Comparison of ENCODE assay signal across 8 cellular contexts in genomic region chr10:30705086-30705624, GRCh38.
DNase-seq lines count a peak whose midpoint lies in the region; ATAC-seq and TF ChIP-seq lines count a peak whose summit lies in the region.

No MANE protein-coding gene starts in this region.

- DNase-seq in NCI-H1417 (lab: John Stamatoyannopoulos, UW) = peak in 2 of 3 experiments; percentile 62 to 70
- DNase-seq in NCI-H1417 treated with DMSO at 0.1 percent for 48 hours (lab: John Stamatoyannopoulos, UW) = no peak
- DNase-seq in T-cell = peak in 31 of 34 experiments; percentile 11 to 69 (median 40)
- no peak for DNase-seq in osteoblast (ENCODE audit: insufficient read length, low spot score, missing footprints)
- no peak for DNase-seq in AG20443 (ENCODE audit: low spot score)
- DNase-seq in NCI-H526 (lab: John Stamatoyannopoulos, UW) = no peak
- no peak for DNase-seq in DMS 273 (lab: John Stamatoyannopoulos, UW; ENCODE audit: unreplicated experiment)

- ATAC-seq in HG02870 (IDR thresholded peaks at IDR 0.05; ENCODE audit: unreplicated experiment) = peak; percentile 48
- ATAC-seq in T-cell (replicated peaks in 1 of 4) = peak; percentile 47 to 56 (median 48)

- no peaks in the 10 kb centered on the region for H3K9me3 Mint-ChIP-seq in T-cell

- H3K27me3 Mint-ChIP-seq in T-cell = no peaks in the 10 kb centered on the region

- H3K4me1 ChIP-seq in osteoblast (ENCODE audit: insufficient read depth, low read length) = peaks cover 13% of the 10 kb centered on the region

- peak overlapping the region; percentile 97 to 99 for H3K27ac Mint-ChIP-seq in T-cell

- H3K4me1 Mint-ChIP-seq in T-cell = peaks cover 60 to 69% (median 67%) of the 10 kb centered on the region in 3 donors

- no peak overlapping the region for H3K4me2 ChIP-seq in osteoblast (ENCODE audit: insufficient read depth, low read length)

- H3K79me2 ChIP-seq in osteoblast (ENCODE audit: insufficient read depth, low read length) = no peaks in the 10 kb centered on the region

- no peak overlapping the region for H3K4me3 ChIP-seq in osteoblast (ENCODE audit: insufficient read depth, low read length)

- no peaks in the 10 kb centered on the region for H3K27me3 ChIP-seq in osteoblast (ENCODE audit: insufficient read depth, low read length)

- peak overlapping the region; percentile 85 to 89 (median 86) for H3K4me3 Mint-ChIP-seq in T-cell

- H4K20me1 ChIP-seq in osteoblast (ENCODE audit: insufficient read depth, low read length) = no peaks in the 10 kb centered on the region

- TF ChIP-seq CTCF in osteoblast (IDR thresholded peaks at IDR 0.05; ENCODE audit: extremely low read depth, low read depth, low read length) = no peak

- peak overlapping the region; percentile 51 for H2AFZ ChIP-seq in osteoblast (ENCODE audit: low read length)

- CTCF ChIA-PET in T-cell (lab: Charles Lee) = interaction anchor here (0.5 to 1.5 kb wide), 3 partner anchors 12 to 317 kb away, joined by 3 to 4 read pairs (median 3); no protein-coding TSS in a partner anchor

- H3K36me3 ChIP-seq in osteoblast (ENCODE audit: insufficient read depth, low read length) = no peaks in the 10 kb centered on the region

- no peak overlapping the region for H3K27ac ChIP-seq in osteoblast (ENCODE audit: low read depth, low read length)

- POLR2A ChIA-PET in T-cell (lab: Charles Lee) = no interaction called here

- H3K36me3 Mint-ChIP-seq in T-cell = no peaks in the 10 kb centered on the region

- no peaks in the 10 kb centered on the region for H3K9me3 ChIP-seq in osteoblast (ENCODE audit: low read depth, low read length)

Comparison
In these comparisons a context has a peak if more than half of its experiments do, and no peak if none do; other contexts are left out.
1. DNase-seq: peak in NCI-H1417 (2 of 3) and T-cell (31 of 34); none in NCI-H1417 treated with DMSO at 0.1 percent for 48 hours (single experiment), osteoblast (single experiment), AG20443 (single experiment), NCI-H526 (0 of 2) and DMS 273 (single experiment).